18 cellular contexts compared by ENCODE assay signal in the genomic region with DNA sequence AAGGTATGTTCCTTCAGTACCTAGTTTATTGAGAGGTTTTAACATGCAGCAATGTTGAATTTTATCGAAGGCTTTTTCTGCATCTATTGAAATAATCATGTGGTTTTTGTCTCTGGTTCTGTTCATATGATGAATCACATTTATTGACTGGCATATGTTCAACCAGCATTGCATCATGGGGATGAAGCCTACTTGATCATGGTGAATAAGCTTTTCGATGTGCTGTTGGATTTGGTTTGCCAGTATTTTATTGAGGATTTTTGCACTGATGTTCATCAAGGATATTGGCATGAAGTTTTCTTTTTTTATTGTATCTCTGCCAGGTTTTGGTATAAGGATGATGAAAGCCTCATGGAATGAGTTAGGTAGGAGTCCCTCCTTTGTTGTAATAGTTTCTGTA.
DNase-seq lines count a peak whose midpoint lies in the region; ATAC-seq and TF ChIP-seq lines count a peak whose summit lies in the region.
"Had no signal": no experiment of that assay in that cellular context is flagged by ENCODE, and none has a peak within 500 bp of the region (broad histone marks: within the 10 kb centered on the region; RNA-seq: fewer than 3 reads in every experiment).

No MANE protein-coding gene starts in this region.

- CTCF ChIA-PET in PC-3 (lab: Charles Lee), result no interaction called here

- H3K27me3 ChIP-seq in GM23248 (replicated peaks; ENCODE audit: insufficient read depth) (no peaks in the 10 kb centered on the region), PC-3 (ENCODE audit: low read length) (no peaks in the 10 kb centered on the region), esophagus squamous epithelium (no peaks in the 10 kb centered on the region)
- H3K27me3 ChIP-seq: SJSA1 had no signal

- H3K27ac ChIP-seq in GM23248 (no peak overlapping the region), PC-3 (ENCODE audit: low read length) (peak overlapping the region; percentile 53), esophagus squamous epithelium (no peak overlapping the region)
- H3K27ac ChIP-seq: SJSA1 had no signal

- BruUV-seq in PC-3 (replicated peaks; lab: Mats Ljungman, UMichigan), result no TSS peak

- H3K4me3 ChIP-seq in GM23248 (no peak overlapping the region), PC-3 (ENCODE audit: low read length) (no peak overlapping the region), fibroblast of mammary gland (ENCODE audit: control insufficient read depth, low read depth, low read length) (no peak overlapping the region), skeletal muscle cell (ENCODE audit: low read depth, low read length) (no peak overlapping the region), esophagus squamous epithelium (no peak overlapping the region)
- H3K4me3 ChIP-seq: GM12878, GM23338, SJSA1 had no signal

- H3K4me2 ChIP-seq in GM23248 (ENCODE audit: unreplicated experiment), result no peak overlapping the region
- peak overlapping the region; percentile 28; the same call in 1 of the 2 replicates for H3K4me2 ChIP-seq in PC-3 (ENCODE audit: low read length)
- H3K4me2 ChIP-seq: GM23338 had no signal

- intact Hi-C loops in PC-3 (cut with micrococcal nuclease), result no loop called here
- intact Hi-C loops in esophagus squamous epithelium (cut with DNase I), result no loop called here

- peak; percentile 39 for DNase-seq in GM23248
- DNase-seq in PC-3, result peak; percentile 83
- DNase-seq in fibroblast of mammary gland (ENCODE audit: low read depth), result peak; percentile 74
- DNase-seq in skeletal muscle cell (ENCODE audit: low read depth), result peak; percentile 41
- DNase-seq in NCI-H2107 (lab: John Stamatoyannopoulos, UW), result no peak
- DNase-seq in activated T-cell treated with anti-CD3 and anti-CD28 coated beads, Interleukin-2, amount 50 U/mL, for 48 hours, result no peak
- DNase-seq in esophagus squamous epithelium (lab: John Stamatoyannopoulos, UW), result no peak
- no peak for DNase-seq in NCI-H1417 (lab: John Stamatoyannopoulos, UW)
- DNase-seq: CD8-positive, alpha-beta T cell; DMS79 treated with DMSO at 0.1 percent for 48 hours; Kasumi-1; NCI-H1417 treated with DMSO at 0.1 percent for 48 hours; NCI-H1930; NCI-H2171; NCI-H748 treated with DMSO at 0.1 percent for 48 hours had no signal

- H3K4me1 ChIP-seq in GM23248 (ENCODE audit: insufficient read depth) (peaks cover 13% of the 10 kb centered on the region), PC-3 (ENCODE audit: insufficient read depth, low read length) (peaks cover 14% of the 10 kb centered on the region), esophagus squamous epithelium (no peaks in the 10 kb centered on the region)
- H3K4me1 ChIP-seq: SJSA1 had no signal

- in situ Hi-C loops in GM23248 (cut with MboI), result no loop called here

- no peaks in the 10 kb centered on the region for H3K36me3 ChIP-seq in GM23248 (ENCODE audit: low read depth)
- H3K36me3 ChIP-seq in PC-3 (ENCODE audit: low read depth, low read length), result no peaks in the 10 kb centered on the region
- no peaks in the 10 kb centered on the region for H3K36me3 ChIP-seq in esophagus squamous epithelium
- H3K36me3 ChIP-seq: SJSA1 had no signal

- no peaks in the 10 kb centered on the region for H3F3A ChIP-seq in GM23248 (ENCODE audit: insufficient read depth)
- H3F3A ChIP-seq in PC-3 (ENCODE audit: low read length, unreplicated experiment), result no peaks in the 10 kb centered on the region

- H4K20me1 ChIP-seq in GM23248 (ENCODE audit: insufficient read depth), result no peaks in the 10 kb centered on the region
- no peaks in the 10 kb centered on the region for H4K20me1 ChIP-seq in PC-3 (ENCODE audit: low read length)

- TF ChIP-seq POLR2A in esophagus squamous epithelium (IDR thresholded peaks at IDR 0.05), result no peak

- TF ChIP-seq CTCF in PC-3 (conservative IDR thresholded peaks at IDR 0.05; ENCODE audit: low read depth, low read length) (no peak), fibroblast of mammary gland (conservative IDR thresholded peaks at IDR 0.05; ENCODE audit: control insufficient read depth, insufficient read depth, low read depth, low read length) (no peak), esophagus squamous epithelium (IDR thresholded peaks at IDR 0.05) (no peak)

- H2AFZ ChIP-seq in GM23248, result no peak overlapping the region
- H2AFZ ChIP-seq in PC-3 (ENCODE audit: low read length), result peak overlapping the region; percentile 42; the same call in 1 of the 2 replicates
- H2AFZ ChIP-seq: GM23338 had no signal

- H3K9ac ChIP-seq in GM23248 (no peak overlapping the region), PC-3 (ENCODE audit: low read length) (no peak overlapping the region)

- 47 to 54% methylated on average over 2 of the region's 2 CpGs for WGBS in GM23248 (ENCODE audit: low coverage in 1 of 2, low lambda C conversion rate in 2 of 2, missing lambda C conversion rate in 2 of 2), 2 experiments
- 67 to 85% methylated on average over 2 of the region's 2 CpGs for WGBS in esophagus squamous epithelium, 2 donors

- H3K9me3 ChIP-seq in GM23248 (ENCODE audit: low read depth) (no peaks in the 10 kb centered on the region), PC-3 (ENCODE audit: low read length) (no peaks in the 10 kb centered on the region), esophagus squamous epithelium (no peaks in the 10 kb centered on the region)
- H3K9me3 ChIP-seq: SJSA1 had no signal

- no peaks in the 10 kb centered on the region for H3K9me2 ChIP-seq in GM23248 (ENCODE audit: insufficient read depth)
- H3K9me2 ChIP-seq in PC-3 (replicated peaks; ENCODE audit: low read length), result no peaks in the 10 kb centered on the region

- H3K79me2 ChIP-seq in GM23248 (ENCODE audit: insufficient read depth) (no peaks in the 10 kb centered on the region), PC-3 (ENCODE audit: low read length) (no peaks in the 10 kb centered on the region)

- POLR2A ChIA-PET in PC-3 (lab: Charles Lee; ENCODE audit: unreplicated experiment), result interaction anchor here (0.7 kb wide), 2 partner anchors 34 to 84 kb away, joined by 4 to 5 read pairs; no protein-coding TSS in a partner anchor

- ATAC-seq in PC-3, result peak; percentile 65
- ATAC-seq: CD8-positive, alpha-beta T cell; GM12878; GM23338 had no signal

Comparison
In these comparisons a context has a peak if more than half of its experiments do, and no peak if none do; other contexts are left out.
1. DNase-seq: peak in GM23248 (single experiment), PC-3 (single experiment), fibroblast of mammary gland (single experiment) and skeletal muscle cell (single experiment); none in NCI-H2107 (single experiment), activated T-cell treated with anti-CD3 and anti-CD28 coated beads, Interleukin-2, amount 50 U/mL, for 48 hours (0 of 2), esophagus squamous epithelium (single experiment) and NCI-H1417 (0 of 3).